Comparison of ENCODE assay signal across 1 cellular context in genomic region chr2:217016829-217017228, GRCh38.
TF ChIP-seq lines count a peak whose summit lies in the region.

No MANE protein-coding gene starts in this region.

TF ChIP-seq in GM23338, 12 proteins besides CTCF, POLR2A, EP300 and RAD21 (continued from another document):
- TF ChIP-seq REST (IDR thresholded peaks at IDR 0.05; ENCODE audit: unreplicated experiment) (no peak), STAT1 (IDR thresholded peaks at IDR 0.05; ENCODE audit: unreplicated experiment) (no peak), ZNF114 (CRISPR knock-in tag; IDR thresholded peaks at IDR 0.05) (no peak), EZH2 (IDR thresholded peaks at IDR 0.05; ENCODE audit: low read depth, unreplicated experiment) (no peak), ETS1 (IDR thresholded peaks at IDR 0.05) (no peak), JUNB (IDR thresholded peaks at IDR 0.05; ENCODE audit: unreplicated experiment) (no peak)
TF ChIP-seq in GM23338: peak in this region for 0.
